In the genomic region with DNA sequence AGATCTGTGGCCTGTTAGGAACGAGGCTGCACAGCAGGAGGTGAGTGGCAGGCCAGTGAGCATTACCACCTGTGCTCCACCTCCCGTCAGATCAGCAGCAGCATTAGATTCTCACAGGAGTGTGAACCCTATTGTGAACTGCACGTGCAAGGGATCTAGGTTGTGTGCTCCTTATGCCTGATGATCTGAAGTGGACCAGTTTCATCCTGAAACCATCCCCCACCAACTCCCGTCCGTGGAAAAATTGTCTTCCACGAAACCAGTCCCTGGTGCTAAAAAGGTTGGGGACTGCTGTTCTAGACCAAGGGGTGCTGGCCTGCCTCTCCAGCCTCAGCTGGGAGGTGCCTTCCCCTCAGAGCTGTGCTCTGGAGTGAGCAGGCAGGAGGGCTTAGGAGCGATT, we compare ENCODE assay signal across 20 cellular contexts.
DNase-seq lines count a peak whose midpoint lies in the region; FAIRE-seq and TF ChIP-seq lines count a peak whose summit lies in the region.
"Had no signal": no experiment of that assay in that cellular context is flagged by ENCODE, and none has a peak within 500 bp of the region (broad histone marks: within the 10 kb centered on the region; RNA-seq: fewer than 3 reads in every experiment).

No MANE protein-coding gene starts in this region.

- peaks cover 43% of the 10 kb centered on the region for H3K4me1 Mint-ChIP-seq in CD14-positive monocyte
- H3K4me1 Mint-ChIP-seq: CD4-positive, CD25-positive, alpha-beta regulatory T cell; GM23338; IgD-negative memory B cell had no signal

- H3K36me3 Mint-ChIP-seq in CD14-positive monocyte: no peaks in the 10 kb centered on the region
- H3K36me3 Mint-ChIP-seq: CD4-positive, CD25-positive, alpha-beta regulatory T cell; IgD-negative memory B cell had no signal

- no peak overlapping the region for H3K4me3 Mint-ChIP-seq in CD14-positive monocyte
- H3K4me3 Mint-ChIP-seq: CD4-positive, CD25-positive, alpha-beta regulatory T cell; GM23338; IgD-negative memory B cell had no signal

- intact Hi-C loops in CD14-positive monocyte (cut with micrococcal nuclease): no loop called here

- peak overlapping the region in 5 of 7 donors; percentile 3 to 79 (median 33) for H3K27ac Mint-ChIP-seq in CD14-positive monocyte
- H3K27ac Mint-ChIP-seq: CD4-positive, CD25-positive, alpha-beta regulatory T cell; GM23338 had no signal

- peaks cover 0 to 5% (median 4%) of the 10 kb centered on the region in 7 donors for H3K9me3 Mint-ChIP-seq in CD14-positive monocyte
- H3K9me3 Mint-ChIP-seq: GM23338 had no signal

- TF ChIP-seq CTCF in CD14-positive monocyte (IDR thresholded peaks at IDR 0.05): no peak
- no peak for TF ChIP-seq CTCF in D721Med (IDR thresholded peaks at IDR 0.05; ENCODE audit: insufficient read depth, missing control alignments)

- DNase-seq in CD14-positive monocyte (ENCODE audit: low spot score) (no peak), D721Med (ENCODE audit: insufficient read length, low spot score) (peak; percentile 48), ecto neural progenitor cell (ENCODE audit: low spot score) (peak; percentile 24), urothelium cell line (ENCODE audit: low spot score) (no peak), AG08395 (ENCODE audit: low spot score) (no peak), AG20443 (ENCODE audit: low spot score) (no peak)
- DNase-seq: ACHN; Caco-2; CD4-positive, CD25-positive, alpha-beta regulatory T cell; DMS153; DMS79; GDM1; KBM-7 had no signal

- peaks cover 0 to 6% (median 0%) of the 10 kb centered on the region in 3 donors for H3K27me3 Mint-ChIP-seq in CD14-positive monocyte (ENCODE audit: low read depth in 3 of 3)

- FAIRE-seq in D721Med (lab: Jason Lieb, UNC) (no peak), urothelium cell line (lab: Jason Lieb, UNC) (peak; percentile 23)
- FAIRE-seq: A204.1, GM12892, GM18507, H54, HepG2 had no signal

Comparison
In these comparisons a context has a peak if more than half of its experiments do, and no peak if none do; other contexts are left out.
1. DNase-seq: peak in D721Med (single experiment) and ecto neural progenitor cell (single experiment); none in CD14-positive monocyte (single experiment), urothelium cell line (single experiment), AG08395 (single experiment) and AG20443 (single experiment).